ENCODE assay signal across 23 cellular contexts in genomic region chr17:36507266-36507665, GRCh38. TPM values are rescaled to one million over a fixed set of nuclear protein-coding genes. Genes with fewer than 3 reads are reported as not detected.
DNase-seq lines count a peak whose midpoint lies in the region; ATAC-seq, FAIRE-seq and TF ChIP-seq lines count a peak whose summit lies in the region.
"Had no signal": no experiment of that assay in that cellular context is flagged by ENCODE, and none has a peak within 500 bp of the region (broad histone marks: within the 10 kb centered on the region; RNA-seq: fewer than 3 reads in every experiment).

No MANE protein-coding gene starts in this region.

- TF ChIP-seq POLR2A in HepG2 (IDR thresholded peaks at IDR 0.05; ENCODE audit: insufficient read depth in 1 of 2, low read depth in 2 of 2, low read length in 2 of 2) = no peak

- H4K20me1 ChIP-seq in HepG2 (ENCODE audit: insufficient read depth, low read length) = no peaks in the 10 kb centered on the region

- DNase-seq in activated T-cell treated with anti-CD3 and anti-CD28 coated beads, Interleukin-2, amount 50 U/mL, for 24 hours = peak; percentile 11
- no peak for DNase-seq in activated T-cell treated with anti-CD3 and anti-CD28 coated beads, Interleukin-2, amount 50 U/mL, for 4 hours
- peak; percentile 1 for DNase-seq in CD14-positive monocyte (ENCODE audit: low spot score)
- DNase-seq in D341Med (ENCODE audit: low spot score) = peak; percentile 19
- peak; percentile 35 for DNase-seq in mesenteric fat pad (ENCODE audit: low spot score)
- no peak for DNase-seq in NCI-H526 treated with DMSO at 0.1 percent for 48 hours (lab: John Stamatoyannopoulos, UW)
- DNase-seq in HepG2 (ENCODE audit: low spot score) = no peak
- DNase-seq: C1 segment of cervical spinal cord; CD4-positive, CD25-positive, alpha-beta regulatory T cell; CD8-positive, alpha-beta T cell; DMS 273 treated with DMSO at 0.1 percent for 48 hours; DMS79; EL; GDM1; GOT3; HFFc6 had no signal

- H3K9me3 Mint-ChIP-seq in activated T-cell treated with anti-CD3 and anti-CD28 coated beads, Interleukin-2, amount 50 U/mL, for 24 hours = no peaks in the 10 kb centered on the region
- no peaks in the 10 kb centered on the region for H3K9me3 Mint-ChIP-seq in activated T-cell treated with anti-CD3 and anti-CD28 coated beads, Interleukin-2, amount 50 U/mL, for 4 hours
- H3K9me3 Mint-ChIP-seq in CD14-positive monocyte = no peaks in the 10 kb centered on the region
- H3K9me3 Mint-ChIP-seq: CD4-positive, CD25-positive, alpha-beta regulatory T cell; CD8-positive, alpha-beta T cell; HFFc6 had no signal

- H3K4me1 Mint-ChIP-seq in activated T-cell treated with anti-CD3 and anti-CD28 coated beads, Interleukin-2, amount 50 U/mL, for 24 hours (ENCODE audit: low read depth) = peaks cover 8% of the 10 kb centered on the region
- peaks cover under 1% of the 10 kb centered on the region for H3K4me1 Mint-ChIP-seq in activated T-cell treated with anti-CD3 and anti-CD28 coated beads, Interleukin-2, amount 50 U/mL, for 4 hours (ENCODE audit: low read depth)
- H3K4me1 Mint-ChIP-seq in CD14-positive monocyte = no peaks in the 10 kb centered on the region

- no peaks in the 10 kb centered on the region for H3K9me3 ChIP-seq in HepG2 (ENCODE audit: low read length)
- H3K9me3 ChIP-seq: Caco-2, HAP-1 had no signal

- in situ Hi-C loops in HepG2 (cut with HindIII; ENCODE audit: extremely low pct_ligation_motif_present, low pct_unique_long_range_greater_than_20kb) = no loop called here

- no peak overlapping the region for H3K4me2 ChIP-seq in HepG2 (ENCODE audit: low read depth, low read length)

- FAIRE-seq in HepG2 (lab: Jason Lieb, UNC) = no peak
- FAIRE-seq: D721Med, GM12878, GM18507, H54 had no signal

- no peak overlapping the region for H3K27ac ChIP-seq in HepG2 (ENCODE audit: extremely low read length, insufficient read depth, low read length)

- WGBS in HepG2 (ENCODE audit: low lambda C conversion rate) = 98% methylated on average over 6 of the region's 6 CpGs

- H3K36me3 Mint-ChIP-seq in activated T-cell treated with anti-CD3 and anti-CD28 coated beads, Interleukin-2, amount 50 U/mL, for 24 hours (ENCODE audit: low read depth) = peaks cover 100% of the 10 kb centered on the region
- peaks cover 38% of the 10 kb centered on the region for H3K36me3 Mint-ChIP-seq in activated T-cell treated with anti-CD3 and anti-CD28 coated beads, Interleukin-2, amount 50 U/mL, for 4 hours (ENCODE audit: insufficient read depth)
- H3K36me3 Mint-ChIP-seq in CD14-positive monocyte = peaks cover 62 to 79% of the 10 kb centered on the region in 2 donors

- no peak overlapping the region for H3K4me3 Mint-ChIP-seq in activated T-cell treated with anti-CD3 and anti-CD28 coated beads, Interleukin-2, amount 50 U/mL, for 24 hours
- H3K4me3 Mint-ChIP-seq in activated T-cell treated with anti-CD3 and anti-CD28 coated beads, Interleukin-2, amount 50 U/mL, for 4 hours = no peak overlapping the region
- H3K4me3 Mint-ChIP-seq in CD14-positive monocyte = no peak overlapping the region
- H3K4me3 Mint-ChIP-seq: CD4-positive, CD25-positive, alpha-beta regulatory T cell; CD8-positive, alpha-beta T cell; HFFc6 had no signal

- TF ChIP-seq CTCF in CD14-positive monocyte (IDR thresholded peaks at IDR 0.05) (no peak), HepG2 (CRISPR knock-in tag; IDR thresholded peaks at IDR 0.05) (no peak)

- H3K4me1 ChIP-seq in HepG2 (ENCODE audit: insufficient read depth, low read length) = peaks cover 18% of the 10 kb centered on the region
- H3K4me1 ChIP-seq: Caco-2, HAP-1 had no signal

- POLR2A ChIA-PET in HepG2 (lab: Yijun Ruan, JAX) = no interaction called here

- CTCF ChIA-PET in HepG2 (lab: Yijun Ruan, JAX; ENCODE audit: low intra/inter-chr PET ratio, low total read pairs) = no interaction called here

- H3K36me3 ChIP-seq in HepG2 (replicated peaks in 1 of 2; ENCODE audit: control insufficient read depth in 1 of 2, insufficient read depth in 2 of 2, low read length in 2 of 2) = peaks cover 26 to 44% of the 10 kb centered on the region in 2 experiments

- H3K4me3 ChIP-seq in HepG2 (replicated peaks in 1 of 3; ENCODE audit: insufficient read depth in 1 of 3, low read depth in 2 of 3, low read length in 3 of 3) = no peak overlapping the region
- H3K4me3 ChIP-seq: GM12878, HAP-1 had no signal

- H3K9ac ChIP-seq in HepG2 (ENCODE audit: insufficient read depth, low read depth, low read length) = no peak overlapping the region

- H3K79me2 ChIP-seq in HepG2 (ENCODE audit: insufficient read depth, low read length) = no peaks in the 10 kb centered on the region

- no peak overlapping the region for H2AFZ ChIP-seq in HepG2 (ENCODE audit: low read length)

- TF ChIP-seq EP300 in HepG2 (IDR thresholded peaks at IDR 0.05; ENCODE audit: low read depth in 2 of 2, low read length in 2 of 2) (no peak), HepG2 (CRISPR knock-in tag; IDR thresholded peaks at IDR 0.05; ENCODE audit: borderline replicate concordance) (no peak)

- H3K27me3 ChIP-seq in HepG2 (ENCODE audit: control insufficient read depth in 1 of 2, insufficient read depth in 2 of 2, low read length in 2 of 2) = no peaks in the 10 kb centered on the region

- H3K27ac Mint-ChIP-seq in activated T-cell treated with anti-CD3 and anti-CD28 coated beads, Interleukin-2, amount 50 U/mL, for 24 hours = no peak overlapping the region
- peak overlapping the region in 1 of 7 donors; percentile 68 for H3K27ac Mint-ChIP-seq in CD14-positive monocyte
- H3K27ac Mint-ChIP-seq: CD8-positive, alpha-beta T cell; HFFc6 had no signal

- BruUV-seq in HepG2 (replicated peaks; lab: Mats Ljungman, UMichigan) = no TSS peak

- intact Hi-C loops in CD14-positive monocyte (cut with micrococcal nuclease) (no loop called here), HepG2 (cut with micrococcal nuclease; ENCODE audit: unreplicated experiment) (no loop called here)

- no peak for TF ChIP-seq RAD21 in HepG2 (CRISPR knock-in tag; IDR thresholded peaks at IDR 0.05)

- H3K27me3 Mint-ChIP-seq in activated T-cell treated with anti-CD3 and anti-CD28 coated beads, Interleukin-2, amount 50 U/mL, for 24 hours = no peaks in the 10 kb centered on the region
- H3K27me3 Mint-ChIP-seq in activated T-cell treated with anti-CD3 and anti-CD28 coated beads, Interleukin-2, amount 50 U/mL, for 4 hours (ENCODE audit: low read depth) = no peaks in the 10 kb centered on the region
- H3K27me3 Mint-ChIP-seq in CD14-positive monocyte (ENCODE audit: low read depth in 3 of 3) = no peaks in the 10 kb centered on the region
- H3K27me3 Mint-ChIP-seq: CD4-positive, CD25-positive, alpha-beta regulatory T cell had no signal

- ATAC-seq in activated T-cell treated with anti-CD3 and anti-CD28 coated beads, Interleukin-2, amount 50 U/mL, for 4 hours = no peak
- ATAC-seq in GM18502 (IDR thresholded peaks at IDR 0.05; ENCODE audit: poor library complexity, unreplicated experiment) = no peak
- ATAC-seq in HepG2 = no peak
- ATAC-seq: CD8-positive, alpha-beta T cell; GM12878 had no signal

RNA-seq across cellular contexts. Expression of gene ZNHIT3, which starts 20.8 kb away (rescaled TPM):
- 10 to 100 TPM; 46.7 to 59.0 (median 50.8) TPM for total RNA-seq in activated T-cell treated with anti-CD3 and anti-CD28 coated beads, Interleukin-2, amount 50 U/mL, for 4 hours
- polyA plus RNA-seq in CD14-positive monocyte (10 to 100 TPM; 63.5 to 70.4 TPM), HepG2 (2011; rRNA removed) (60.9 and 77.4 TPM in 2 replicates)
- total RNA-seq in mesenteric fat pad (19.1 TPM), HepG2 (2016; rRNA removed; fragmentation: Illumina TruSeq; extraction: Trizol) (66.6 and 88.3 TPM in 2 replicates)
- total RNA-seq in HepG2 (2016; cell fraction: cytosol; rRNA removed; fragmentation: Illumina TruSeq; extraction: Trizol; ENCODE audit: low read depth) = 29.8 and 32.2 TPM in 2 replicates
- 67.3 and 89.4 TPM in 2 replicates for total RNA-seq in HepG2 (2016; cell fraction: insoluble cytoplasmic fraction; rRNA removed; fragmentation: Illumina TruSeq; extraction: Trizol)
- 41.9 and 45.5 TPM in 2 replicates for total RNA-seq in HepG2 (2016; cell fraction: membrane; rRNA removed; fragmentation: Illumina TruSeq; extraction: Trizol)
- total RNA-seq in HepG2 (2016; cell fraction: nucleus; rRNA removed; fragmentation: Illumina TruSeq; extraction: Trizol) = 27.8 and 28.2 TPM in 2 replicates
- polyA plus RNA-seq in HepG2 (2011; cell fraction: cytosol; rRNA removed) = 58.2 and 69.6 TPM in 2 replicates
- polyA plus RNA-seq in HepG2 (2011; cell fraction: nucleus; rRNA removed) = 16.3 and 25.3 TPM in 2 replicates
- polyA plus RNA-seq in HepG2 (2012) = 48.2 and 51.5 TPM in 2 replicates
- 30.5 and 31.3 TPM in 2 replicates for polyA plus RNA-seq in HepG2 (2016; cell fraction: cytosol; fragmentation: Illumina TruSeq; extraction: Trizol; ENCODE audit: low read depth)
- polyA plus RNA-seq in HepG2 (2016; cell fraction: insoluble cytoplasmic fraction; fragmentation: Illumina TruSeq; extraction: Trizol; ENCODE audit: low read depth) = 87.9 and 101 TPM in 2 replicates
- polyA plus RNA-seq in HepG2 (2016; cell fraction: membrane; fragmentation: Illumina TruSeq; extraction: Trizol; ENCODE audit: low read depth) = 43.8 and 44.5 TPM in 2 replicates
- polyA plus RNA-seq in HepG2 (2016; cell fraction: nucleus; fragmentation: Illumina TruSeq; extraction: Trizol; ENCODE audit: insufficient read depth, low read depth) = 41.8 and 50.1 TPM in 2 replicates
- polyA minus RNA-seq in HepG2 (2011; rRNA and poly(A)+ RNA removed; ENCODE audit: low replicate concordance) = 22.7 and 35.2 TPM in 2 replicates
- 8.5 and 13.5 TPM in 2 replicates for polyA minus RNA-seq in HepG2 (2011; cell fraction: cytosol; rRNA and poly(A)+ RNA removed)
- 20.0 and 28.6 TPM in 2 replicates for polyA minus RNA-seq in HepG2 (2011; cell fraction: nucleus; rRNA and poly(A)+ RNA removed)

RNA-seq across cellular contexts. Expression of gene MYO19, which starts 27.4 kb away (rescaled TPM):
- 100 to 1,000 TPM; 138 to 153 (median 151) TPM for total RNA-seq in activated T-cell treated with anti-CD3 and anti-CD28 coated beads, Interleukin-2, amount 50 U/mL, for 4 hours
- 1 to 10 TPM; 1.2 to 1.9 TPM for polyA plus RNA-seq in CD14-positive monocyte
- 46.8 TPM for total RNA-seq in mesenteric fat pad
- total RNA-seq in HepG2 (2016; rRNA removed; fragmentation: Illumina TruSeq; extraction: Trizol) = 46.8 and 75.7 TPM in 2 replicates
- 70.2 and 74.2 TPM in 2 replicates for total RNA-seq in HepG2 (2016; cell fraction: cytosol; rRNA removed; fragmentation: Illumina TruSeq; extraction: Trizol; ENCODE audit: low read depth)
- 42.5 and 72.3 TPM in 2 replicates for total RNA-seq in HepG2 (2016; cell fraction: insoluble cytoplasmic fraction; rRNA removed; fragmentation: Illumina TruSeq; extraction: Trizol)
- total RNA-seq in HepG2 (2016; cell fraction: membrane; rRNA removed; fragmentation: Illumina TruSeq; extraction: Trizol) = 73.2 and 82.2 TPM in 2 replicates
- total RNA-seq in HepG2 (2016; cell fraction: nucleus; rRNA removed; fragmentation: Illumina TruSeq; extraction: Trizol) = 105 and 110 TPM in 2 replicates
- polyA plus RNA-seq in HepG2 (2011; rRNA removed) = 80.8 and 82.3 TPM in 2 replicates
- polyA plus RNA-seq in HepG2 (2011; cell fraction: cytosol; rRNA removed) = 31.7 and 43.3 TPM in 2 replicates
- polyA plus RNA-seq in HepG2 (2011; cell fraction: nucleus; rRNA removed) = 435 and 511 TPM in 2 replicates
- 38.9 and 47.5 TPM in 2 replicates for polyA plus RNA-seq in HepG2 (2012)
- polyA plus RNA-seq in HepG2 (2016; cell fraction: cytosol; fragmentation: Illumina TruSeq; extraction: Trizol; ENCODE audit: low read depth) = 29.1 and 34.3 TPM in 2 replicates
- 38.5 and 44.1 TPM in 2 replicates for polyA plus RNA-seq in HepG2 (2016; cell fraction: insoluble cytoplasmic fraction; fragmentation: Illumina TruSeq; extraction: Trizol; ENCODE audit: low read depth)
- polyA plus RNA-seq in HepG2 (2016; cell fraction: membrane; fragmentation: Illumina TruSeq; extraction: Trizol; ENCODE audit: low read depth) = 43.7 and 46.4 TPM in 2 replicates
- 202 and 205 TPM in 2 replicates for polyA plus RNA-seq in HepG2 (2016; cell fraction: nucleus; fragmentation: Illumina TruSeq; extraction: Trizol; ENCODE audit: insufficient read depth, low read depth)
- polyA minus RNA-seq in HepG2 (2011; rRNA and poly(A)+ RNA removed; ENCODE audit: low replicate concordance) = 151 and 353 TPM in 2 replicates
- 25.4 and 29.5 TPM in 2 replicates for polyA minus RNA-seq in HepG2 (2011; cell fraction: cytosol; rRNA and poly(A)+ RNA removed)
- polyA minus RNA-seq in HepG2 (2011; cell fraction: nucleus; rRNA and poly(A)+ RNA removed) = 222 and 248 TPM in 2 replicates

RNA-seq across cellular contexts. Expression of gene PIGW, which starts 27.5 kb away (rescaled TPM):
- total RNA-seq in activated T-cell treated with anti-CD3 and anti-CD28 coated beads, Interleukin-2, amount 50 U/mL, for 4 hours = 10 to 100 TPM; 34.7 to 45.9 (median 38.0) TPM
- polyA plus RNA-seq in CD14-positive monocyte = 1 to 10 TPM; 3.1 to 5.9 TPM
- 8.9 TPM for total RNA-seq in mesenteric fat pad
- 24.0 and 26.5 TPM in 2 replicates for total RNA-seq in HepG2 (2016; rRNA removed; fragmentation: Illumina TruSeq; extraction: Trizol)
- total RNA-seq in HepG2 (2016; cell fraction: cytosol; rRNA removed; fragmentation: Illumina TruSeq; extraction: Trizol; ENCODE audit: low read depth) = 4.4 and 5.1 TPM in 2 replicates
- total RNA-seq in HepG2 (2016; cell fraction: insoluble cytoplasmic fraction; rRNA removed; fragmentation: Illumina TruSeq; extraction: Trizol) = 21.6 and 25.0 TPM in 2 replicates
- 19.0 and 23.1 TPM in 2 replicates for total RNA-seq in HepG2 (2016; cell fraction: membrane; rRNA removed; fragmentation: Illumina TruSeq; extraction: Trizol)
- total RNA-seq in HepG2 (2016; cell fraction: nucleus; rRNA removed; fragmentation: Illumina TruSeq; extraction: Trizol) = 20.3 and 22.4 TPM in 2 replicates
- 6.6 and 9.0 TPM in 2 replicates for polyA plus RNA-seq in HepG2 (2011; rRNA removed)
- polyA plus RNA-seq in HepG2 (2011; cell fraction: cytosol; rRNA removed) = 4.7 and 6.7 TPM in 2 replicates
- polyA plus RNA-seq in HepG2 (2011; cell fraction: nucleus; rRNA removed) = 3.9 and 4.8 TPM in 2 replicates
- polyA plus RNA-seq in HepG2 (2012) = 11.2 and 12.6 TPM in 2 replicates
- 5.5 and 6.5 TPM in 2 replicates for polyA plus RNA-seq in HepG2 (2016; cell fraction: cytosol; fragmentation: Illumina TruSeq; extraction: Trizol; ENCODE audit: low read depth)
- polyA plus RNA-seq in HepG2 (2016; cell fraction: insoluble cytoplasmic fraction; fragmentation: Illumina TruSeq; extraction: Trizol; ENCODE audit: low read depth) = 25.9 and 29.3 TPM in 2 replicates
- 20.3 and 21.1 TPM in 2 replicates for polyA plus RNA-seq in HepG2 (2016; cell fraction: membrane; fragmentation: Illumina TruSeq; extraction: Trizol; ENCODE audit: low read depth)
- 29.7 and 32.1 TPM in 2 replicates for polyA plus RNA-seq in HepG2 (2016; cell fraction: nucleus; fragmentation: Illumina TruSeq; extraction: Trizol; ENCODE audit: insufficient read depth, low read depth)
- polyA minus RNA-seq in HepG2 (2011; rRNA and poly(A)+ RNA removed; ENCODE audit: low replicate concordance) = 2.8 and 4.8 TPM in 2 replicates
- polyA minus RNA-seq in HepG2 (2011; cell fraction: cytosol; rRNA and poly(A)+ RNA removed) = 3.5 and 6.3 TPM in 2 replicates
- polyA minus RNA-seq in HepG2 (2011; cell fraction: nucleus; rRNA and poly(A)+ RNA removed) = 6.3 and 7.2 TPM in 2 replicates

RNA-seq across cellular contexts. Expression of gene GGNBP2, which starts 37.5 kb away (rescaled TPM):
- 10 to 100 TPM; 49.7 to 59.0 (median 51.5) TPM for total RNA-seq in activated T-cell treated with anti-CD3 and anti-CD28 coated beads, Interleukin-2, amount 50 U/mL, for 4 hours
- polyA plus RNA-seq in CD14-positive monocyte (10 to 100 TPM; 22.3 to 31.5 TPM), HepG2 (2011; rRNA removed) (75.5 and 84.2 TPM in 2 replicates)
- total RNA-seq in mesenteric fat pad (75.4 TPM), HepG2 (2016; rRNA removed; fragmentation: Illumina TruSeq; extraction: Trizol) (53.3 and 59.6 TPM in 2 replicates)
- total RNA-seq in HepG2 (2016; cell fraction: cytosol; rRNA removed; fragmentation: Illumina TruSeq; extraction: Trizol; ENCODE audit: low read depth) = 12.2 and 13.2 TPM in 2 replicates
- 54.5 and 55.8 TPM in 2 replicates for total RNA-seq in HepG2 (2016; cell fraction: insoluble cytoplasmic fraction; rRNA removed; fragmentation: Illumina TruSeq; extraction: Trizol)
- total RNA-seq in HepG2 (2016; cell fraction: membrane; rRNA removed; fragmentation: Illumina TruSeq; extraction: Trizol) = 17.0 and 19.1 TPM in 2 replicates
- 64.6 and 73.8 TPM in 2 replicates for total RNA-seq in HepG2 (2016; cell fraction: nucleus; rRNA removed; fragmentation: Illumina TruSeq; extraction: Trizol)
- 29.8 and 38.5 TPM in 2 replicates for polyA plus RNA-seq in HepG2 (2011; cell fraction: cytosol; rRNA removed)
- 127 and 151 TPM in 2 replicates for polyA plus RNA-seq in HepG2 (2011; cell fraction: nucleus; rRNA removed)
- 41.9 and 49.1 TPM in 2 replicates for polyA plus RNA-seq in HepG2 (2012)
- polyA plus RNA-seq in HepG2 (2016; cell fraction: cytosol; fragmentation: Illumina TruSeq; extraction: Trizol; ENCODE audit: low read depth) = 4.2 and 5.6 TPM in 2 replicates
- polyA plus RNA-seq in HepG2 (2016; cell fraction: insoluble cytoplasmic fraction; fragmentation: Illumina TruSeq; extraction: Trizol; ENCODE audit: low read depth) = 65.2 and 70.6 TPM in 2 replicates
- 9.6 and 11.3 TPM in 2 replicates for polyA plus RNA-seq in HepG2 (2016; cell fraction: membrane; fragmentation: Illumina TruSeq; extraction: Trizol; ENCODE audit: low read depth)
- polyA plus RNA-seq in HepG2 (2016; cell fraction: nucleus; fragmentation: Illumina TruSeq; extraction: Trizol; ENCODE audit: insufficient read depth, low read depth) = 118 and 132 TPM in 2 replicates
- polyA minus RNA-seq in HepG2 (2011; rRNA and poly(A)+ RNA removed; ENCODE audit: low replicate concordance) = 67.2 and 86.8 TPM in 2 replicates
- polyA minus RNA-seq in HepG2 (2011; cell fraction: cytosol; rRNA and poly(A)+ RNA removed) = 16.6 and 22.4 TPM in 2 replicates
- 108 and 109 TPM in 2 replicates for polyA minus RNA-seq in HepG2 (2011; cell fraction: nucleus; rRNA and poly(A)+ RNA removed)

Comparison
In these comparisons a context has a peak if more than half of its experiments do, and no peak if none do; other contexts are left out.
1. DNase-seq: peak in activated T-cell treated with anti-CD3 and anti-CD28 coated beads, Interleukin-2, amount 50 U/mL, for 24 hours (single experiment), CD14-positive monocyte (single experiment), D341Med (single experiment) and mesenteric fat pad (single experiment); none in activated T-cell treated with anti-CD3 and anti-CD28 coated beads, Interleukin-2, amount 50 U/mL, for 4 hours (single experiment), NCI-H526 treated with DMSO at 0.1 percent for 48 hours (single experiment) and HepG2 (single experiment).